In genomic region chr5:3905031-3905430, GRCh38 we compare ENCODE assay signal across 31 cellular contexts.
"Had no signal": no experiment of that assay in that cellular context is flagged by ENCODE, and none has a peak within 500 bp of the region (broad histone marks: within the 10 kb centered on the region; RNA-seq: fewer than 3 reads in every experiment).

No MANE protein-coding gene starts in this region.

- H3K36me3 Mint-ChIP-seq: natural killer cell; neural progenitor cell; stimulated activated memory B cell treated with anti-CD40 and anti-IgM and Interleukin-4, amounts not matched to agents 10 μg/mL and 1 μg/mL and 100 μg/mL, for 72 hours; type B pancreatic cell had no signal

- H3K27me3 Mint-ChIP-seq: naive thymus-derived CD4-positive, alpha-beta T cell; stimulated activated memory B cell treated with anti-CD40 and anti-IgM and Interleukin-4, amounts not matched to agents 10 μg/mL and 1 μg/mL and 100 μg/mL, for 72 hours had no signal

- H3K4me1 ChIP-seq: neural progenitor cell, parathyroid adenoma, psoas muscle, right lobe of liver, sigmoid colon, suprapubic skin, testis, tibial artery, transverse colon, upper lobe of right lung, uterus had no signal

- H3K27ac ChIP-seq: neural progenitor cell, neutrophil, ovary, parathyroid adenoma, psoas muscle, right lobe of liver, sigmoid colon, suprapubic skin, testis, tibial artery, transverse colon, upper lobe of right lung, uterus had no signal

- H3K79me2 ChIP-seq: parathyroid adenoma had no signal

- FAIRE-seq: small intestine had no signal

- H3K4me2 ChIP-seq: neural progenitor cell had no signal

- H3K27me3 ChIP-seq: neural progenitor cell, neutrophil, ovary, right lobe of liver, sigmoid colon, suprapubic skin, testis, tibial artery, transverse colon, upper lobe of right lung, uterus had no signal

- ATAC-seq: naive thymus-derived CD4-positive, alpha-beta T cell; natural killer cell; psoas muscle; right cardiac atrium; stimulated activated memory B cell treated with anti-CD40 and anti-IgM and Interleukin-4, amounts not matched to agents 10 μg/mL and 1 μg/mL and 100 μg/mL, for 72 hours; stimulated activated naive CD8-positive, alpha-beta T cell treated with anti-CD3 and anti-CD28 coated beads, Interleukin-15, amount 100 ng/mL, for 72 hours; stimulated activated naive CD8-positive, alpha-beta T cell treated with anti-CD3 and anti-CD28 coated beads, Interleukin-15, Interleukin-2, amounts not matched to agents 100 U/mL and 50 U/mL, for 24 hours; upper lobe of right lung had no signal

- H3K36me3 ChIP-seq: neural progenitor cell, neutrophil, ovary, right lobe of liver, sigmoid colon, suprapubic skin, tibial artery, transverse colon, upper lobe of right lung, uterus had no signal

- H3K4me3 Mint-ChIP-seq: natural killer cell; nephron; neural progenitor cell; stimulated activated memory B cell treated with anti-CD40 and anti-IgM and Interleukin-4, amounts not matched to agents 10 μg/mL and 1 μg/mL and 100 μg/mL, for 72 hours; stimulated activated naive CD8-positive, alpha-beta T cell treated with anti-CD3 and anti-CD28 coated beads, Interleukin-15, amount 100 ng/mL, for 72 hours; type B pancreatic cell had no signal

- H3K9me3 Mint-ChIP-seq: natural killer cell, nephron, type B pancreatic cell had no signal

- H3K9ac ChIP-seq: neural progenitor cell, parathyroid adenoma had no signal

- DNase-seq: naive thymus-derived CD4-positive, alpha-beta T cell; natural killer cell; nucleus accumbens; ovary; posterior cingulate gyrus; psoas muscle; right cardiac atrium; right lobe of liver; sigmoid colon; small intestine; stimulated activated CD4-positive, alpha-beta T cell treated with anti-CD3 and anti-CD28 coated beads, Interleukin-15, amount 100 ng/mL, for 24 hours; stimulated activated CD4-positive, alpha-beta T cell treated with anti-CD3 and anti-CD28 coated beads, Interleukin-4, amount 100 ng/mL, for 1 hour; stimulated activated CD4-positive, alpha-beta T cell treated with anti-CD3 and anti-CD28 coated beads, Interleukin-4, amount 100 ng/mL, for 4 hours; stimulated activated CD8-positive, alpha-beta memory T cell treated with anti-CD3 and anti-CD28 coated beads, Interleukin-4, amount 100 ng/mL, for 48 hours; stimulated activated naive CD4-positive, alpha-beta T cell; stimulated activated naive CD8-positive, alpha-beta T cell treated with anti-CD3 and anti-CD28 coated beads, Interleukin-15, amount 100 ng/mL, for 72 hours; stimulated activated naive CD8-positive, alpha-beta T cell treated with anti-CD3 and anti-CD28 coated beads, Interleukin-15, Interleukin-2, amounts not matched to agents 100 U/mL and 50 U/mL, for 24 hours; substantia nigra; testis; tibial artery; transverse colon; upper lobe of right lung; uterus had no signal

- H2AFZ ChIP-seq: neural progenitor cell, parathyroid adenoma had no signal

- H3K4me3 ChIP-seq: neural progenitor cell, ovary, psoas muscle, right lobe of liver, sigmoid colon, suprapubic skin, testis, tibial artery, transverse colon, upper lobe of right lung, uterus had no signal

- H3K27ac Mint-ChIP-seq: naive thymus-derived CD4-positive, alpha-beta T cell; natural killer cell; nephron; progenitor cell of endocrine pancreas; stimulated activated memory B cell treated with anti-CD40 and anti-IgM and Interleukin-4, amounts not matched to agents 10 μg/mL and 1 μg/mL and 100 μg/mL, for 72 hours; type B pancreatic cell had no signal

- H3K9me3 ChIP-seq: neutrophil, ovary, psoas muscle, right lobe of liver, sigmoid colon, suprapubic skin, testis, tibial artery, transverse colon, upper lobe of right lung, uterus had no signal

- H3K4me1 Mint-ChIP-seq: naive thymus-derived CD4-positive, alpha-beta T cell; nephron; neural progenitor cell; stimulated activated memory B cell treated with anti-CD40 and anti-IgM and Interleukin-4, amounts not matched to agents 10 μg/mL and 1 μg/mL and 100 μg/mL, for 72 hours; stimulated activated naive CD8-positive, alpha-beta T cell treated with anti-CD3 and anti-CD28 coated beads, Interleukin-15, amount 100 ng/mL, for 72 hours had no signal
